ENCODE assay signal across 27 cellular contexts in genomic region chr10:25768167-25768566, GRCh38.
DNase-seq lines count a peak whose midpoint lies in the region; ATAC-seq and TF ChIP-seq lines count a peak whose summit lies in the region.
"Had no signal": no experiment of that assay in that cellular context is flagged by ENCODE, and none has a peak within 500 bp of the region (broad histone marks: within the 10 kb centered on the region; RNA-seq: fewer than 3 reads in every experiment).

No MANE protein-coding gene starts in this region.

- no peak overlapping the region for H3K4me3 ChIP-seq in DOHH2 (ENCODE audit: low read length)
- H3K4me3 ChIP-seq: GM23248, left ventricle myocardium inferior, SK-N-MC, testis, vagina had no signal

- ATAC-seq in GM18909 (IDR thresholded peaks at IDR 0.05; ENCODE audit: poor library complexity, unreplicated experiment) = no peak
- ATAC-seq: naive thymus-derived CD4-positive, alpha-beta T cell; stimulated activated naive CD8-positive, alpha-beta T cell treated with anti-CD3 and anti-CD28 coated beads, Interleukin-15, Interleukin-2, amounts not matched to agents 100 U/mL and 50 U/mL, for 24 hours had no signal

- H3K9me3 ChIP-seq in DOHH2 (ENCODE audit: control insufficient read depth, insufficient read depth, low read length) = no peaks in the 10 kb centered on the region
- H3K9me3 ChIP-seq: left ventricle myocardium inferior, testis, vagina had no signal

- H3K4me2 ChIP-seq in DOHH2 (ENCODE audit: low read length) = no peak overlapping the region

- no peaks in the 10 kb centered on the region for H3F3A ChIP-seq in DOHH2 (ENCODE audit: control insufficient read depth, insufficient read depth)

- DNase-seq in HT-29 (ENCODE audit: low spot score) (peak; percentile 2), OCI-M1 (lab: John Stamatoyannopoulos, UW) (peak; percentile 5), iPS-NIHi7 (ENCODE audit: extremely low spot score) (peak; percentile 17), G401 (ENCODE audit: low spot score) (no peak), SW 1271 (lab: John Stamatoyannopoulos, UW) (no peak), amygdala (lab: John Stamatoyannopoulos, UW) (no peak)
- DNase-seq: activated CD4-positive, alpha-beta T cell treated with anti-CD3 and anti-CD28 coated beads for 4 hours; activated effector memory CD4-positive, alpha-beta T cell treated with anti-CD3 and anti-CD28 coated beads, Interleukin-2, amount 50 U/mL, for 16 hours; activated naive CD8-positive, alpha-beta T cell treated with anti-CD3 and anti-CD28 coated beads for 36 hours; CD4-positive, CD25-positive, alpha-beta regulatory T cell; dermis blood vessel endothelial cell; GM23248; islet precursor cell; KG1; left ventricle myocardium inferior; naive thymus-derived CD4-positive, alpha-beta T cell; NCI-H1105 treated with DMSO at 0.1 percent for 48 hours; NCI-H2029; NCI-H524 treated with DMSO at 0.1 percent for 48 hours; stimulated activated naive CD8-positive, alpha-beta T cell treated with anti-CD3 and anti-CD28 coated beads, Interleukin-15, Interleukin-2, amounts not matched to agents 100 U/mL and 50 U/mL, for 24 hours; T-helper 2 cell; testis had no signal

- no peaks in the 10 kb centered on the region for H3K79me2 ChIP-seq in DOHH2 (ENCODE audit: control insufficient read depth, low read length)

- TF ChIP-seq CTCF in DOHH2 (IDR thresholded peaks at IDR 0.05; ENCODE audit: low read depth, low read length, poor library complexity, severe bottlenecking) = peak; percentile 9

- no peaks in the 10 kb centered on the region for H3K4me1 ChIP-seq in DOHH2 (ENCODE audit: control insufficient read depth, low read length)
- H3K4me1 ChIP-seq: left ventricle myocardium inferior, testis, vagina had no signal

- in situ Hi-C loops in G401 (cut with HindIII; ENCODE audit: low sequenced_read_pairs) = no loop called here

- H3K9me2 ChIP-seq in DOHH2 (replicated peaks; ENCODE audit: control insufficient read depth, low read length) = no peaks in the 10 kb centered on the region

- no peaks in the 10 kb centered on the region for H4K20me1 ChIP-seq in DOHH2 (ENCODE audit: control insufficient read depth, insufficient read depth, low read depth, low read length)

- H3K36me3 ChIP-seq in DOHH2 (ENCODE audit: control insufficient read depth, low read length) = no peaks in the 10 kb centered on the region
- H3K36me3 ChIP-seq: left ventricle myocardium inferior, vagina had no signal

- peaks cover 12% of the 10 kb centered on the region for H3K27me3 ChIP-seq in DOHH2 (ENCODE audit: control insufficient read depth, low read length)
- H3K27me3 ChIP-seq: testis, vagina had no signal

- no peak overlapping the region for H3K27ac ChIP-seq in DOHH2 (ENCODE audit: low read depth, low read length)
- H3K27ac ChIP-seq: GM23248, left ventricle myocardium inferior, RWPE1, SK-N-MC, testis, vagina had no signal

Comparison
In these comparisons a context has a peak if more than half of its experiments do, and no peak if none do; other contexts are left out.
1. DNase-seq: peak in HT-29 (single experiment), OCI-M1 (single experiment) and iPS-NIHi7 (single experiment); none in G401 (single experiment), SW 1271 (0 of 2) and amygdala (0 of 56).